12 cellular contexts compared by ENCODE assay signal in genomic region chr17:77924757-77925336, GRCh38. TPM values are rescaled to one million over a fixed set of nuclear protein-coding genes. Genes with fewer than 3 reads are reported as not detected.
DNase-seq lines count a peak whose midpoint lies in the region; ATAC-seq and TF ChIP-seq lines count a peak whose summit lies in the region.
"Had no signal": no experiment of that assay in that cellular context is flagged by ENCODE, and none has a peak within 500 bp of the region (broad histone marks: within the 10 kb centered on the region; RNA-seq: fewer than 3 reads in every experiment).

No MANE protein-coding gene starts in this region.

- ATAC-seq in WTC11: peak; percentile 81
- ATAC-seq in HG02678 (IDR thresholded peaks at IDR 0.05; ENCODE audit: unreplicated experiment): no peak
- ATAC-seq in GM21526 (IDR thresholded peaks at IDR 0.05; ENCODE audit: low FRiP score, unreplicated experiment): no peak
- ATAC-seq in T-helper 17 cell: no peak

- no peak overlapping the region for H3K27ac ChIP-seq in left ventricle myocardium inferior (replicated peaks)
- no peak overlapping the region for H3K27ac ChIP-seq in ovary
- H3K27ac ChIP-seq: suprapubic skin had no signal

- H3K27ac Mint-ChIP-seq in WTC11 (peak overlapping the region; percentile 77; the same call in 1 of the 2 replicates), T-helper 17 cell (no peak overlapping the region)

- POLR2A ChIA-PET in WTC11 (lab: Charles Lee): interaction anchor here (0.6 to 3.2 kb wide), 3 partner anchors 34 to 279 kb away, joined by 3 to 14 read pairs (median 4); partner anchors contain the start of gene TNRC6C

- DNase-seq in H7: peak; percentile 91
- DNase-seq in WTC11 (ENCODE audit: low spot score): peak; percentile 68
- DNase-seq in left ventricle myocardium inferior: peak; percentile 56
- DNase-seq in ovary: peak in 3 of 5 donors; percentile 25 to 50 (median 48)
- no peak for DNase-seq in GM13976 (ENCODE audit: low spot score)
- DNase-seq in T-helper 17 cell: no peak
- DNase-seq: activated T-cell treated with anti-CD3 and anti-CD28 coated beads, Interleukin-2, amount 50 U/mL, for 1 hour; mesenchymal stem cell; NCI-H2029 had no signal

- H3K9me3 ChIP-seq in left ventricle myocardium inferior (replicated peaks): no peaks in the 10 kb centered on the region
- H3K9me3 ChIP-seq in ovary: no peaks in the 10 kb centered on the region
- H3K9me3 ChIP-seq in T-helper 17 cell (ENCODE audit: control insufficient read depth, low read length, poor library complexity, severe bottlenecking): no peaks in the 10 kb centered on the region
- H3K9me3 ChIP-seq: suprapubic skin had no signal

- peaks cover 9% of the 10 kb centered on the region for H3K36me3 Mint-ChIP-seq in WTC11
- H3K36me3 Mint-ChIP-seq in T-helper 17 cell (ENCODE audit: low read depth): no peaks in the 10 kb centered on the region

- peak overlapping the region; percentile 51 for H3K4me3 Mint-ChIP-seq in WTC11
- no peak overlapping the region for H3K4me3 Mint-ChIP-seq in T-helper 17 cell

- CTCF ChIA-PET in WTC11 (lab: Charles Lee): interaction anchor here (0.6 to 1.3 kb wide), 7 partner anchors 9 to 281 kb away, joined by 3 to 9 read pairs (median 4); partner anchors contain the start of gene TNRC6C

- H3K9me3 Mint-ChIP-seq in WTC11: peaks cover 7% of the 10 kb centered on the region

- peaks cover 71% of the 10 kb centered on the region for H3K4me1 Mint-ChIP-seq in WTC11
- peaks cover 14% of the 10 kb centered on the region for H3K4me1 Mint-ChIP-seq in T-helper 17 cell

- intact Hi-C loops in left ventricle myocardium inferior (cut with micrococcal nuclease) (no loop called here), ovary (cut with DNase I) (no loop called here)

- peaks cover 13% of the 10 kb centered on the region for H3K27me3 Mint-ChIP-seq in WTC11 (ENCODE audit: low read depth)
- H3K27me3 Mint-ChIP-seq in T-helper 17 cell: peaks cover 11% of the 10 kb centered on the region

- no peak for TF ChIP-seq CTCF in WTC11 (IDR thresholded peaks at IDR 0.05)
- TF ChIP-seq CTCF in left ventricle myocardium inferior (IDR thresholded peaks at IDR 0.05; ENCODE audit: borderline replicate concordance): no peak
- TF ChIP-seq CTCF in ovary (IDR thresholded peaks at IDR 0.05): no peak
- no peak for TF ChIP-seq CTCF in GM13976 (IDR thresholded peaks at IDR 0.05; ENCODE audit: borderline replicate concordance, control extremely low read depth, extremely low read depth, insufficient read depth, missing control alignments)

- TF ChIP-seq EP300 in ovary (IDR thresholded peaks at IDR 0.05): no peak

- WGBS in ovary, 3 donors: 11 to 24% (median 19%) methylated on average over 14 of the region's 14 CpGs

- no peak overlapping the region for H3K4me3 ChIP-seq in H7 (ENCODE audit: insufficient read depth, low read depth, low read length)
- H3K4me3 ChIP-seq in left ventricle myocardium inferior: no peak overlapping the region
- no peak overlapping the region for H3K4me3 ChIP-seq in ovary
- H3K4me3 ChIP-seq: suprapubic skin had no signal

- H3K27me3 ChIP-seq in H7 (ENCODE audit: control insufficient read depth, insufficient read depth, low read length) (peaks cover 2% of the 10 kb centered on the region), left ventricle myocardium inferior (ENCODE audit: low read depth) (peaks cover 27% of the 10 kb centered on the region), ovary (no peaks in the 10 kb centered on the region)

- TF ChIP-seq POLR2A in ovary (IDR thresholded peaks at IDR 0.05): no peak

- H3K4me1 ChIP-seq in left ventricle myocardium inferior: peaks cover 9% of the 10 kb centered on the region
- no peaks in the 10 kb centered on the region for H3K4me1 ChIP-seq in ovary (ENCODE audit: insufficient read depth)

- in situ Hi-C loops in GM13976 (cut with MboI; ENCODE audit: low sequenced_read_pairs, unreplicated experiment): no loop called here

- no peaks in the 10 kb centered on the region for H3K36me3 ChIP-seq in H7 (replicated peaks; ENCODE audit: control insufficient read depth, insufficient read depth, low read length)
- H3K36me3 ChIP-seq in left ventricle myocardium inferior: no peaks in the 10 kb centered on the region
- no peaks in the 10 kb centered on the region for H3K36me3 ChIP-seq in ovary
- H3K36me3 ChIP-seq: suprapubic skin had no signal

TF ChIP-seq in WTC11, 78 proteins besides CTCF, POLR2A, EP300 and RAD21:
- TF ChIP-seq, protein P1, sequence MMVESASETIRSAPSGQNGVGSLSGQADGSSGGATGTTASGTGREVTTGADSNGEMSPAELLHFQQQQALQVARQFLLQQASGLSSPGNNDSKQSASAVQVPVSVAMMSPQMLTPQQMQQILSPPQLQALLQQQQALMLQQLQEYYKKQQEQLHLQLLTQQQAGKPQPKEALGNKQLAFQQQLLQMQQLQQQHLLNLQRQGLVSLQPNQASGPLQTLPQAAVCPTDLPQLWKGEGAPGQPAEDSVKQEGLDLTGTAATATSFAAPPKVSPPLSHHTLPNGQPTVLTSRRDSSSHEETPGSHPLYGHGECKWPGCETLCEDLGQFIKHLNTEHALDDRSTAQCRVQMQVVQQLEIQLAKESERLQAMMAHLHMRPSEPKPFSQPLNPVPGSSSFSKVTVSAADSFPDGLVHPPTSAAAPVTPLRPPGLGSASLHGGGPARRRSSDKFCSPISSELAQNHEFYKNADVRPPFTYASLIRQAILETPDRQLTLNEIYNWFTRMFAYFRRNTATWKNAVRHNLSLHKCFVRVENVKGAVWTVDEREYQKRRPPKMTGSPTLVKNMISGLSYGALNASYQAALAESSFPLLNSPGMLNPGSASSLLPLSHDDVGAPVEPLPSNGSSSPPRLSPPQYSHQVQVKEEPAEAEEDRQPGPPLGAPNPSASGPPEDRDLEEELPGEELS (CRISPR knock-in tag; IDR thresholded peaks at IDR 0.05): 0 out of 2 replicates have a peak, but pooled peaks have one; percentile 32
- TF ChIP-seq ZNF423 (CRISPR knock-in tag; IDR thresholded peaks at IDR 0.05): peak; percentile 82
- no peak for TF ChIP-seq ZNF396 (CRISPR knock-in tag; IDR thresholded peaks at IDR 0.05; ENCODE audit: borderline replicate concordance)
- TF ChIP-seq TEAD1 (CRISPR knock-in tag; IDR thresholded peaks at IDR 0.05): peak; percentile 63; the same call in 1 of the 2 replicates
- TF ChIP-seq, protein P2, sequence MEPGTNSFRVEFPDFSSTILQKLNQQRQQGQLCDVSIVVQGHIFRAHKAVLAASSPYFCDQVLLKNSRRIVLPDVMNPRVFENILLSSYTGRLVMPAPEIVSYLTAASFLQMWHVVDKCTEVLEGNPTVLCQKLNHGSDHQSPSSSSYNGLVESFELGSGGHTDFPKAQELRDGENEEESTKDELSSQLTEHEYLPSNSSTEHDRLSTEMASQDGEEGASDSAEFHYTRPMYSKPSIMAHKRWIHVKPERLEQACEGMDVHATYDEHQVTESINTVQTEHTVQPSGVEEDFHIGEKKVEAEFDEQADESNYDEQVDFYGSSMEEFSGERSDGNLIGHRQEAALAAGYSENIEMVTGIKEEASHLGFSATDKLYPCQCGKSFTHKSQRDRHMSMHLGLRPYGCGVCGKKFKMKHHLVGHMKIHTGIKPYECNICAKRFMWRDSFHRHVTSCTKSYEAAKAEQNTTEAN (CRISPR knock-in tag; IDR thresholded peaks at IDR 0.05): 0 out of 2 replicates have a peak, but pooled peaks have one; percentile 73
- TF ChIP-seq MAX (CRISPR knock-in tag; IDR thresholded peaks at IDR 0.05): peak; percentile 41; the same call in 1 of the 2 replicates
- TF ChIP-seq ZNF219 (CRISPR knock-in tag; IDR thresholded peaks at IDR 0.05; ENCODE audit: borderline replicate concordance): no peak
- no peak for TF ChIP-seq TEAD4 (CRISPR knock-in tag; IDR thresholded peaks at IDR 0.05)
- 0 out of 2 replicates have a peak, but pooled peaks have one; percentile 28 for TF ChIP-seq FOXK1 (CRISPR knock-in tag; IDR thresholded peaks at IDR 0.05)
- TF ChIP-seq SMAD3 (CRISPR knock-in tag; IDR thresholded peaks at IDR 0.05; ENCODE audit: borderline replicate concordance): 0 out of 2 replicates have a peak, but pooled peaks have one; percentile 42

RNA-seq across cellular contexts. Expression of gene TNRC6C, which starts 33.7 kb away (rescaled TPM):
- 8.9 and 9.3 TPM in 2 replicates for total RNA-seq in H7 (2014; rRNA removed; shearing (Covaris generic))
- total RNA-seq in WTC11 (2021) (39.9 to 52.3 TPM (median 41.8 TPM) in 3 replicates), left ventricle myocardium inferior (19.7 TPM), ovary (10 to 100 TPM in 6 of 7 donors, 1 to 10 TPM in 1; 9.2 to 45.3 (median 32.5) TPM), T-helper 17 cell (10 to 100 TPM; 64.4 to 64.5 TPM)
- 10 to 100 TPM in 1 of 2 donors, 1 to 10 TPM in 1; 8.7 to 12.1 TPM for polyA plus RNA-seq in ovary

Comparison
In these comparisons a context has a peak if more than half of its experiments do, and no peak if none do; other contexts are left out.
1. DNase-seq: peak in H7 (single experiment), WTC11 (single experiment), left ventricle myocardium inferior (single experiment) and ovary (3 of 5); none in GM13976 (single experiment) and T-helper 17 cell (0 of 3).